In genomic region chr3:101391413-101391812, GRCh38 we compare ENCODE assay signal across 16 cellular contexts.
DNase-seq lines count a peak whose midpoint lies in the region; ATAC-seq, FAIRE-seq and TF ChIP-seq lines count a peak whose summit lies in the region.
"Had no signal": no experiment of that assay in that cellular context is flagged by ENCODE, and none has a peak within 500 bp of the region (broad histone marks: within the 10 kb centered on the region; RNA-seq: fewer than 3 reads in every experiment).

No MANE protein-coding gene starts in this region.

- peaks cover 93% of the 10 kb centered on the region for H3K36me3 Mint-ChIP-seq in CD4-positive, alpha-beta T cell (ENCODE audit: low read depth)
- peaks cover 58% of the 10 kb centered on the region for H3K36me3 Mint-ChIP-seq in activated naive CD8-positive, alpha-beta T cell treated with anti-CD3 and anti-CD28 coated beads for 36 hours
- no peaks in the 10 kb centered on the region for H3K36me3 Mint-ChIP-seq in natural killer cell
- peaks cover 48% of the 10 kb centered on the region for H3K36me3 Mint-ChIP-seq in activated CD8-positive, alpha-beta T cell treated with anti-CD3 and anti-CD28 coated beads for 36 hours (ENCODE audit: low read depth)

- peaks cover 22% of the 10 kb centered on the region for H3K9me3 Mint-ChIP-seq in CD4-positive, alpha-beta T cell
- peaks cover 38% of the 10 kb centered on the region for H3K9me3 Mint-ChIP-seq in activated naive CD8-positive, alpha-beta T cell treated with anti-CD3 and anti-CD28 coated beads for 36 hours
- peaks cover 6 to 15% of the 10 kb centered on the region in 2 donors for H3K9me3 Mint-ChIP-seq in natural killer cell
- H3K9me3 Mint-ChIP-seq in activated CD8-positive, alpha-beta T cell treated with anti-CD3 and anti-CD28 coated beads for 36 hours: peaks cover 35% of the 10 kb centered on the region

- intact Hi-C loops in CD4-positive, alpha-beta T cell (cut with DNase I, micrococcal nuclease): no loop called here
- intact Hi-C loops in natural killer cell (cut with micrococcal nuclease): no loop called here
- intact Hi-C loops in activated CD8-positive, alpha-beta T cell treated with anti-CD3 and anti-CD28 coated beads for 36 hours (cut with micrococcal nuclease): no loop called here

- no peaks in the 10 kb centered on the region for H3K27me3 Mint-ChIP-seq in CD4-positive, alpha-beta T cell
- no peaks in the 10 kb centered on the region for H3K27me3 Mint-ChIP-seq in activated naive CD8-positive, alpha-beta T cell treated with anti-CD3 and anti-CD28 coated beads for 36 hours
- H3K27me3 Mint-ChIP-seq in natural killer cell (ENCODE audit: low read depth in 2 of 2): no peaks in the 10 kb centered on the region
- H3K27me3 Mint-ChIP-seq in activated CD8-positive, alpha-beta T cell treated with anti-CD3 and anti-CD28 coated beads for 36 hours: no peaks in the 10 kb centered on the region

- DNase-seq in CD4-positive, alpha-beta T cell: no peak
- DNase-seq in GM12892 (ENCODE audit: insufficient read length): no peak
- DNase-seq in activated naive CD8-positive, alpha-beta T cell treated with anti-CD3 and anti-CD28 coated beads for 36 hours: no peak
- DNase-seq in natural killer cell: no peak
- DNase-seq in DMS79 treated with DMSO at 0.1 percent for 48 hours (lab: John Stamatoyannopoulos, UW): no peak
- no peak for DNase-seq in activated CD8-positive, alpha-beta T cell treated with anti-CD3 and anti-CD28 coated beads for 36 hours
- DNase-seq: AML-193, H9, NCI-H187, NCI-H345, NCI-H69, PC-3, SJCRH30 had no signal

- no peak overlapping the region for H3K4me3 Mint-ChIP-seq in CD4-positive, alpha-beta T cell
- H3K4me3 Mint-ChIP-seq in activated naive CD8-positive, alpha-beta T cell treated with anti-CD3 and anti-CD28 coated beads for 36 hours: no peak overlapping the region
- H3K4me3 Mint-ChIP-seq in natural killer cell: no peak overlapping the region
- no peak overlapping the region for H3K4me3 Mint-ChIP-seq in activated CD8-positive, alpha-beta T cell treated with anti-CD3 and anti-CD28 coated beads for 36 hours
- H3K4me3 Mint-ChIP-seq: H9 had no signal

- TF ChIP-seq CTCF in CD4-positive, alpha-beta T cell (IDR thresholded peaks at IDR 0.05): no peak
- no peak for TF ChIP-seq CTCF in natural killer cell (IDR thresholded peaks at IDR 0.05)
- TF ChIP-seq CTCF in activated CD8-positive, alpha-beta T cell treated with anti-CD3 and anti-CD28 coated beads for 36 hours (IDR thresholded peaks at IDR 0.05): no peak

- ATAC-seq in CD4-positive, alpha-beta T cell (ENCODE audit: poor library complexity): no peak
- ATAC-seq in natural killer cell (no peak), HG02973 (IDR thresholded peaks at IDR 0.05; ENCODE audit: unreplicated experiment) (no peak)
- no peak for ATAC-seq in activated CD8-positive, alpha-beta T cell treated with anti-CD3 and anti-CD28 coated beads for 36 hours
- ATAC-seq: PC-3 had no signal

- peaks cover 57% of the 10 kb centered on the region for H3K4me1 Mint-ChIP-seq in CD4-positive, alpha-beta T cell (ENCODE audit: low read depth)
- peaks cover 22% of the 10 kb centered on the region for H3K4me1 Mint-ChIP-seq in activated naive CD8-positive, alpha-beta T cell treated with anti-CD3 and anti-CD28 coated beads for 36 hours
- H3K4me1 Mint-ChIP-seq in natural killer cell: peaks cover 39 to 52% of the 10 kb centered on the region in 2 donors
- H3K4me1 Mint-ChIP-seq in activated CD8-positive, alpha-beta T cell treated with anti-CD3 and anti-CD28 coated beads for 36 hours (ENCODE audit: low read depth): peaks cover 38% of the 10 kb centered on the region

- H3K27ac ChIP-seq in CD4-positive, alpha-beta T cell (ENCODE audit: low read depth, low read length): no peak overlapping the region
- H3K27ac ChIP-seq: HL-60, RWPE1, SJCRH30 had no signal

- no peak for TF ChIP-seq POLR2A in GM12892 (IDR thresholded peaks at IDR 0.05; ENCODE audit: low read depth, low read length)

- peak overlapping the region; percentile 59 for H3K27ac Mint-ChIP-seq in CD4-positive, alpha-beta T cell
- H3K27ac Mint-ChIP-seq in activated naive CD8-positive, alpha-beta T cell treated with anti-CD3 and anti-CD28 coated beads for 36 hours: peak overlapping the region; percentile 4
- peak overlapping the region; percentile 81 to 90 for H3K27ac Mint-ChIP-seq in natural killer cell
- no peak overlapping the region for H3K27ac Mint-ChIP-seq in activated CD8-positive, alpha-beta T cell treated with anti-CD3 and anti-CD28 coated beads for 36 hours
- H3K27ac Mint-ChIP-seq: H9 had no signal

- POLR2A ChIA-PET in CD4-positive, alpha-beta T cell (lab: Charles Lee): no interaction called here
- POLR2A ChIA-PET in activated CD8-positive, alpha-beta T cell treated with anti-CD3 and anti-CD28 coated beads for 36 hours (lab: Charles Lee): no interaction called here

- peaks cover 9% of the 10 kb centered on the region for H3K9me3 ChIP-seq in CD4-positive, alpha-beta T cell (ENCODE audit: control insufficient read depth, low read length)

- CTCF ChIA-PET in CD4-positive, alpha-beta T cell (lab: Charles Lee): no interaction called here
- CTCF ChIA-PET in activated CD8-positive, alpha-beta T cell treated with anti-CD3 and anti-CD28 coated beads for 36 hours (lab: Charles Lee): no interaction called here

- H3K27me3 ChIP-seq in CD4-positive, alpha-beta T cell (ENCODE audit: control insufficient read depth, insufficient read depth, low read length): no peaks in the 10 kb centered on the region
- H3K27me3 ChIP-seq: SJCRH30 had no signal

- FAIRE-seq in GM12892 (lab: Jason Lieb, UNC): peak; percentile 24
